In genomic region chr11:19953342-19953741, GRCh38 we compare ENCODE assay signal across 11 cellular contexts.
DNase-seq lines count a peak whose midpoint lies in the region; TF ChIP-seq lines count a peak whose summit lies in the region.
"Had no signal": no experiment of that assay in that cellular context is flagged by ENCODE, and none has a peak within 500 bp of the region (broad histone marks: within the 10 kb centered on the region; RNA-seq: fewer than 3 reads in every experiment).

No MANE protein-coding gene starts in this region.

- H3K27ac Mint-ChIP-seq in activated T-cell treated with anti-CD3 and anti-CD28 coated beads, Interleukin-2, amount 50 U/mL, for 24 hours: no peak overlapping the region

- no peak overlapping the region for H3K4me3 Mint-ChIP-seq in activated T-cell treated with anti-CD3 and anti-CD28 coated beads, Interleukin-2, amount 50 U/mL, for 24 hours

- peak; percentile 49 for DNase-seq in HS-5 (ENCODE audit: low read depth)
- DNase-seq in choroid plexus epithelial cell (ENCODE audit: low read depth): peak; percentile 64
- peak; percentile 64 for DNase-seq in kidney glomerular epithelial cell (lab: John Stamatoyannopoulos, UW)
- DNase-seq in activated T-cell treated with anti-CD3 and anti-CD28 coated beads, Interleukin-2, amount 50 U/mL, for 24 hours: no peak
- no peak for DNase-seq in medulla oblongata (ENCODE audit: extremely low spot score)
- no peak for DNase-seq in NCI-H2029 treated with DMSO at 0.1 percent for 48 hours (lab: John Stamatoyannopoulos, UW)
- no peak for DNase-seq in NCI-H1092 treated with DMSO at 0.1 percent for 48 hours (lab: John Stamatoyannopoulos, UW)
- DNase-seq: stimulated activated naive CD4-positive, alpha-beta T cell had no signal

- no peak for TF ChIP-seq CTCF in choroid plexus epithelial cell (conservative IDR thresholded peaks at IDR 0.05; ENCODE audit: low read depth, low read length)

- peaks cover 9% of the 10 kb centered on the region for H3K4me1 Mint-ChIP-seq in activated T-cell treated with anti-CD3 and anti-CD28 coated beads, Interleukin-2, amount 50 U/mL, for 24 hours (ENCODE audit: low read depth)

- no peaks in the 10 kb centered on the region for H3K9me3 Mint-ChIP-seq in activated T-cell treated with anti-CD3 and anti-CD28 coated beads, Interleukin-2, amount 50 U/mL, for 24 hours

- H3K27ac ChIP-seq in ACC112 (ENCODE audit: low read depth, low read length): peak overlapping the region; percentile 89
- H3K27ac ChIP-seq: BLaER1 treated with 17β-estradiol and CSF1 and Interleukin-3, amounts not matched to agents 10 nM and 100 nM had no signal

- no peaks in the 10 kb centered on the region for H3K36me3 Mint-ChIP-seq in activated T-cell treated with anti-CD3 and anti-CD28 coated beads, Interleukin-2, amount 50 U/mL, for 24 hours (ENCODE audit: low read depth)

- no peaks in the 10 kb centered on the region for H3K27me3 ChIP-seq in ACC112 (ENCODE audit: insufficient read depth, low read length)
- H3K27me3 ChIP-seq: BLaER1 treated with 17β-estradiol and CSF1 and Interleukin-3, amounts not matched to agents 10 nM and 100 nM had no signal

- peaks cover 60% of the 10 kb centered on the region for H3K79me2 ChIP-seq in ACC112 (ENCODE audit: control insufficient read depth, insufficient read depth, low read length, unreplicated experiment)

- no peak overlapping the region for H2AFZ ChIP-seq in ACC112 (ENCODE audit: low read length, unreplicated experiment)

- peak overlapping the region; percentile 0; the same call in 1 of the 2 replicates for H3K4me3 ChIP-seq in ACC112 (ENCODE audit: low read depth, low read length)
- no peak overlapping the region for H3K4me3 ChIP-seq in choroid plexus epithelial cell (ENCODE audit: low read depth, low read length)
- H3K4me3 ChIP-seq: BLaER1 treated with 17β-estradiol and CSF1 and Interleukin-3, amounts not matched to agents 10 nM and 100 nM; skin epidermis had no signal

- H3K4me1 ChIP-seq in ACC112 (ENCODE audit: control insufficient read depth, insufficient read depth, low read length, unreplicated experiment): peaks cover 59% of the 10 kb centered on the region

- H3K36me3 ChIP-seq in ACC112 (ENCODE audit: insufficient read depth, low read length): peaks cover 25% of the 10 kb centered on the region; the same call in 1 of the 2 replicates
- H3K36me3 ChIP-seq: BLaER1 treated with 17β-estradiol and CSF1 and Interleukin-3, amounts not matched to agents 10 nM and 100 nM had no signal

- peaks cover 25% of the 10 kb centered on the region for H3K27me3 Mint-ChIP-seq in activated T-cell treated with anti-CD3 and anti-CD28 coated beads, Interleukin-2, amount 50 U/mL, for 24 hours

Comparison
In these comparisons a context has a peak if more than half of its experiments do, and no peak if none do; other contexts are left out.
1. DNase-seq: peak in HS-5 (single experiment), choroid plexus epithelial cell (single experiment) and kidney glomerular epithelial cell (single experiment); none in activated T-cell treated with anti-CD3 and anti-CD28 coated beads, Interleukin-2, amount 50 U/mL, for 24 hours (single experiment), medulla oblongata (single experiment), NCI-H2029 treated with DMSO at 0.1 percent for 48 hours (single experiment) and NCI-H1092 treated with DMSO at 0.1 percent for 48 hours (single experiment).